In genomic region chr1:32215629-32216505, GRCh38 we compare ENCODE assay signal across 8 cellular contexts. TPM values are rescaled to one million over a fixed set of nuclear protein-coding genes. Genes with fewer than 3 reads are reported as not detected.
DNase-seq lines count a peak whose midpoint lies in the region; ATAC-seq and TF ChIP-seq lines count a peak whose summit lies in the region.

No MANE protein-coding gene starts in this region.

- POLR2A ChIA-PET in HEK293 (lab: Yijun Ruan, JAX): interaction anchor here (0.6 to 4.2 kb wide), 7 partner anchors 8 to 179 kb away, joined by 3 to 22 read pairs (median 5); partner anchors contain the start of genes BSDC1, HDAC1, IQCC and MARCKSL1

- no peaks in the 10 kb centered on the region for H3K27me3 Mint-ChIP-seq in stimulated activated naive B cell treated with anti-CD40 and anti-IgM and Interleukin-4, amounts not matched to agents 10 μg/mL and 1 μg/mL and 100 μg/mL, for 72 hours

- no peak overlapping the region for H2BK5ac ChIP-seq in mesendoderm (ENCODE audit: low read length)

- no peaks in the 10 kb centered on the region for H3K9me3 ChIP-seq in HEK293 (ENCODE audit: control insufficient read depth, insufficient read depth, low read depth, low read length)

- H4K8ac ChIP-seq in mesendoderm (ENCODE audit: low read depth, low read length): no peak overlapping the region

- no peak overlapping the region for H2AK5ac ChIP-seq in mesendoderm (ENCODE audit: low read length)

- peaks cover 25 to 46% of the 10 kb centered on the region in 2 donors for H3K4me1 Mint-ChIP-seq in stimulated activated naive B cell treated with anti-CD40 and anti-IgM and Interleukin-4, amounts not matched to agents 10 μg/mL and 1 μg/mL and 100 μg/mL, for 72 hours

- no peak overlapping the region for H2BK15ac ChIP-seq in mesendoderm (replicated peaks; ENCODE audit: low read depth)

- H3K56ac ChIP-seq in mesendoderm (ENCODE audit: low read length): no peak overlapping the region

- peak; percentile 65 for DNase-seq in CD1c-positive myeloid dendritic cell (ENCODE audit: extremely low spot score)
- peak; percentile 13 for DNase-seq in NCI-H526 treated with DMSO at 0.1 percent for 48 hours (lab: John Stamatoyannopoulos, UW)
- peak; percentile 53 for DNase-seq in activated CD4-positive, alpha-beta T cell treated with anti-CD3 and anti-CD28 coated beads, Interleukin-2, amount 50 U/mL, for 4 hours
- peak; percentile 70 for DNase-seq in ecto neural progenitor cell (ENCODE audit: low spot score)
- DNase-seq in mesendoderm: peak; percentile 87
- no peak for DNase-seq in stimulated activated naive B cell treated with anti-CD40 and anti-IgM and Interleukin-4, amounts not matched to agents 10 μg/mL and 1 μg/mL and 100 μg/mL, for 72 hours

- H3K36me3 ChIP-seq in HEK293 (ENCODE audit: control insufficient read depth in 2 of 2, insufficient read depth in 1 of 2, low read length in 2 of 2) (peaks cover 0 to 72% of the 10 kb centered on the region in 2 experiments; a peak in 2 of 3 replicates), mesendoderm (ENCODE audit: control insufficient read depth, insufficient read depth, low read length) (peaks cover 4% of the 10 kb centered on the region)

- no peaks in the 10 kb centered on the region for H3K27me3 ChIP-seq in mesendoderm (ENCODE audit: insufficient read depth, low read length, poor library complexity)

- no peaks in the 10 kb centered on the region for H3K79me1 ChIP-seq in mesendoderm (ENCODE audit: low read length)

- WGBS in mesendoderm (ENCODE audit: extremely low coverage, insufficient coverage, low lambda C conversion rate): no CpG with 5 or more reads among the region's 10 CpGs

- no peak overlapping the region for H3K9ac ChIP-seq in mesendoderm (ENCODE audit: low read length)

- H3K9me3 Mint-ChIP-seq in stimulated activated naive B cell treated with anti-CD40 and anti-IgM and Interleukin-4, amounts not matched to agents 10 μg/mL and 1 μg/mL and 100 μg/mL, for 72 hours: no peaks in the 10 kb centered on the region

- no peak overlapping the region for H2BK120ac ChIP-seq in mesendoderm (ENCODE audit: low read depth, low read length)

- H3K4me2 ChIP-seq in mesendoderm (ENCODE audit: low read length): no peak overlapping the region

- CTCF ChIA-PET in HEK293 (lab: Yijun Ruan, JAX): interaction anchor here (0.6 to 3.7 kb wide), 37 partner anchors 8 to 198 kb away, joined by 3 to 27 read pairs (median 4); partner anchors contain the start of genes IQCC, KPNA6 and MARCKSL1

- H3K4me3 ChIP-seq in HEK293 (ENCODE audit: low read depth, low read length): no peak overlapping the region
- H3K4me3 ChIP-seq in mesendoderm (ENCODE audit: low read length): no peak overlapping the region

- H3K18ac ChIP-seq in mesendoderm (ENCODE audit: low read length): no peak overlapping the region

- no peak overlapping the region for H3K23ac ChIP-seq in mesendoderm (ENCODE audit: low read length)

- H3K4me1 ChIP-seq in HEK293 (ENCODE audit: control insufficient read depth, insufficient read depth, low read length): 0 out of 2 replicates have a peak, but pooled peaks cover 2% of the 10 kb centered on the region
- no peaks in the 10 kb centered on the region for H3K4me1 ChIP-seq in mesendoderm (ENCODE audit: control insufficient read depth, low read depth, low read length)

- ATAC-seq in stimulated activated naive B cell treated with anti-CD40 and anti-IgM and Interleukin-4, amounts not matched to agents 10 μg/mL and 1 μg/mL and 100 μg/mL, for 72 hours (replicated peaks): peak; percentile 87 to 89
- ATAC-seq in HG02885 (IDR thresholded peaks at IDR 0.05; ENCODE audit: poor library complexity, unreplicated experiment): no peak

- H3K4me3 Mint-ChIP-seq in stimulated activated naive B cell treated with anti-CD40 and anti-IgM and Interleukin-4, amounts not matched to agents 10 μg/mL and 1 μg/mL and 100 μg/mL, for 72 hours: no peak overlapping the region

- H4K5ac ChIP-seq in mesendoderm (ENCODE audit: low read length): no peak overlapping the region

- H3K27ac ChIP-seq in HEK293 (ENCODE audit: extremely low read depth, low read depth, low read length) (no peak overlapping the region), mesendoderm (ENCODE audit: low read depth, low read length) (no peak overlapping the region)

- H3K4ac ChIP-seq in mesendoderm (ENCODE audit: low read depth, low read length): no peak overlapping the region

- H3K27ac Mint-ChIP-seq in stimulated activated naive B cell treated with anti-CD40 and anti-IgM and Interleukin-4, amounts not matched to agents 10 μg/mL and 1 μg/mL and 100 μg/mL, for 72 hours: peak overlapping the region; percentile 47

- no peaks in the 10 kb centered on the region for H3K79me2 ChIP-seq in mesendoderm (ENCODE audit: control insufficient read depth, insufficient read depth, low read length)

- peak; percentile 72 for TF ChIP-seq CTCF in HEK293 (tag by site-specific recombination; IDR thresholded peaks at IDR 0.05)

- H3K36me3 Mint-ChIP-seq in stimulated activated naive B cell treated with anti-CD40 and anti-IgM and Interleukin-4, amounts not matched to agents 10 μg/mL and 1 μg/mL and 100 μg/mL, for 72 hours: peaks cover 27 to 48% of the 10 kb centered on the region in 2 donors

TF ChIP-seq in HEK293, 187 proteins besides CTCF, POLR2A, EP300 and RAD21 (continues in another document):
- TF ChIP-seq, protein P1, sequence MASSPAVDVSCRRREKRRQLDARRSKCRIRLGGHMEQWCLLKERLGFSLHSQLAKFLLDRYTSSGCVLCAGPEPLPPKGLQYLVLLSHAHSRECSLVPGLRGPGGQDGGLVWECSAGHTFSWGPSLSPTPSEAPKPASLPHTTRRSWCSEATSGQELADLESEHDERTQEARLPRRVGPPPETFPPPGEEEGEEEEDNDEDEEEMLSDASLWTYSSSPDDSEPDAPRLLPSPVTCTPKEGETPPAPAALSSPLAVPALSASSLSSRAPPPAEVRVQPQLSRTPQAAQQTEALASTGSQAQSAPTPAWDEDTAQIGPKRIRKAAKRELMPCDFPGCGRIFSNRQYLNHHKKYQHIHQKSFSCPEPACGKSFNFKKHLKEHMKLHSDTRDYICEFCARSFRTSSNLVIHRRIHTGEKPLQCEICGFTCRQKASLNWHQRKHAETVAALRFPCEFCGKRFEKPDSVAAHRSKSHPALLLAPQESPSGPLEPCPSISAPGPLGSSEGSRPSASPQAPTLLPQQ (tag by site-specific recombination; IDR thresholded peaks at IDR 0.05): no peak
- TF ChIP-seq ZNF362 (tag by site-specific recombination; IDR thresholded peaks at IDR 0.05) (no peak), RBAK (tag by site-specific recombination; IDR thresholded peaks at IDR 0.05) (no peak), ZBTB20 (tag by site-specific recombination; IDR thresholded peaks at IDR 0.05) (no peak), KLF7 (tag by site-specific recombination; IDR thresholded peaks at IDR 0.05; ENCODE audit: borderline replicate concordance) (no peak), ZNF747 (tag by site-specific recombination; IDR thresholded peaks at IDR 0.05) (no peak), ZNF704 (tag by site-specific recombination; IDR thresholded peaks at IDR 0.05) (no peak), ZNF48 (tag by site-specific recombination; IDR thresholded peaks at IDR 0.05) (no peak), ZBTB1 (tag by site-specific recombination; IDR thresholded peaks at IDR 0.05) (no peak), IKZF3 (tag by site-specific recombination; IDR thresholded peaks at IDR 0.05) (peak; percentile 67), ZNF600 (tag by site-specific recombination; IDR thresholded peaks at IDR 0.05) (peak; percentile 16; the same call in 1 of the 2 replicates), ZNF433 (tag by site-specific recombination; IDR thresholded peaks at IDR 0.05; ENCODE audit: low read depth) (no peak), ZNF169 (tag by site-specific recombination; IDR thresholded peaks at IDR 0.05) (no peak)
- TF ChIP-seq, protein P2, sequence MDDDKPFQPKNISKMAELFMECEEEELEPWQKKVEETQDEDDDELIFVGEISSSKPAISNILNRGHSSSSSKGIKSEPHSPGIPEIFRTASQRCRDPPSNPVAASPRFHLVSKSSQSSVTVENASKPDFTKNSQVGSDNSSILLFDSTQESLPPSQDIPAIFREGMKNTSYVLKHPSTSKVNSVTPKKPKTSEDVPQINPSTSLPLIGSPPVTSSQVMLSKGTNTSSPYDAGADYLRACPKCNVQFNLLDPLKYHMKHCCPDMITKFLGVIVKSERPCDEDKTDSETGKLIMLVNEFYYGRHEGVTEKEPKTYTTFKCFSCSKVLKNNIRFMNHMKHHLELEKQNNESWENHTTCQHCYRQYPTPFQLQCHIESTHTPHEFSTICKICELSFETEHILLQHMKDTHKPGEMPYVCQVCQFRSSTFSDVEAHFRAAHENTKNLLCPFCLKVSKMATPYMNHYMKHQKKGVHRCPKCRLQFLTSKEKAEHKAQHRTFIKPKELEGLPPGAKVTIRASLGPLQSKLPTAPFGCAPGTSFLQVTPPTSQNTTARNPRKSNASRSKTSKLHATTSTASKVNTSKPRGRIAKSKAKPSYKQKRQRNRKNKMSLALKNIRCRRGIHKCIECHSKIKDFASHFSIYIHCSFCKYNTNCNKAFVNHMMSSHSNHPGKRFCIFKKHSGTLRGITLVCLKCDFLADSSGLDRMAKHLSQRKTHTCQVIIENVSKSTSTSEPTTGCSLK (tag by site-specific recombination; IDR thresholded peaks at IDR 0.05): no peak

RNA-seq across cellular contexts. Expression of gene TMEM234, which starts 6.3 kb away (rescaled TPM):
- 7.2 TPM for polyA plus RNA-seq in mesendoderm (2013, experiment 1 of 2)
- 7.4 TPM for polyA plus RNA-seq in mesendoderm (2013, experiment 2 of 2)

RNA-seq across cellular contexts. Expression of gene EIF3I, which starts 6.3 kb away (rescaled TPM):
- polyA plus RNA-seq in mesendoderm (2013, experiment 1 of 2): 199 TPM
- polyA plus RNA-seq in mesendoderm (2013, experiment 2 of 2): 201 TPM

RNA-seq across cellular contexts. Expression of gene DCDC2B, which starts 7.0 kb away (rescaled TPM):
- polyA plus RNA-seq in mesendoderm (2013, experiment 1 of 2): not detected
- polyA plus RNA-seq in mesendoderm (2013, experiment 2 of 2): not detected

RNA-seq across cellular contexts. Expression of gene IQCC, which starts 10.4 kb away (rescaled TPM):
- 3.1 TPM for polyA plus RNA-seq in mesendoderm (2013, experiment 1 of 2)
- polyA plus RNA-seq in mesendoderm (2013, experiment 2 of 2): 2.8 TPM

RNA-seq across cellular contexts. Expression of gene CCDC28B, which starts 15.5 kb away (rescaled TPM):
- polyA plus RNA-seq in mesendoderm (2013, experiment 1 of 2): 12.9 TPM
- polyA plus RNA-seq in mesendoderm (2013, experiment 2 of 2): 12.8 TPM
